In genomic region chr17:4420692-4421131, GRCh38 we compare ENCODE assay signal across 8 cellular contexts. TPM values are rescaled to one million over a fixed set of nuclear protein-coding genes. Genes with fewer than 3 reads are reported as not detected.
DNase-seq lines count a peak whose midpoint lies in the region; ATAC-seq, FAIRE-seq and TF ChIP-seq lines count a peak whose summit lies in the region.

No MANE protein-coding gene starts in this region.

- H3K27ac Mint-ChIP-seq in CD4-positive, CD25-positive, alpha-beta regulatory T cell = peak overlapping the region in 1 of 3 donors; percentile 74
- H3K27ac Mint-ChIP-seq in activated CD8-positive, alpha-beta T cell treated with anti-CD3 and anti-CD28 coated beads for 36 hours = no peak overlapping the region

- H3K36me3 ChIP-seq in CD4-positive, CD25-positive, alpha-beta regulatory T cell (ENCODE audit: control insufficient read depth, insufficient read depth, low read length) = no peaks in the 10 kb centered on the region
- H3K36me3 ChIP-seq in H1 (ENCODE audit: control insufficient read depth in 2 of 4, insufficient read depth in 4 of 4, low read length in 3 of 4) (no peaks in the 10 kb centered on the region), mesenchymal stem cell (ENCODE audit: control insufficient read depth in 1 of 2, insufficient read depth in 2 of 2, low read depth in 1 of 2, low read length in 2 of 2) (no peaks in the 10 kb centered on the region)

- H3K4me2 ChIP-seq in H1 (ENCODE audit: insufficient read depth in 1 of 2, low read depth in 2 of 2, low read length in 2 of 2) (no peak overlapping the region), mesenchymal stem cell (ENCODE audit: low read length, poor library complexity, severe bottlenecking) (no peak overlapping the region)

- H3K27me3 ChIP-seq in CD4-positive, CD25-positive, alpha-beta regulatory T cell (ENCODE audit: control insufficient read depth, insufficient read depth, low read length) = no peaks in the 10 kb centered on the region
- H3K27me3 ChIP-seq in H1 (replicated peaks in 1 of 4; ENCODE audit: control insufficient read depth in 3 of 4, extremely low read depth in 1 of 4, insufficient read depth in 3 of 4, low read length in 3 of 4) (no peaks in the 10 kb centered on the region; a peak in 1 of 7 replicates), mesenchymal stem cell (ENCODE audit: control insufficient read depth in 1 of 2, insufficient read depth in 1 of 2, low read length in 2 of 2) (peaks cover 0 to 7% of the 10 kb centered on the region in 2 experiments)

- no peak overlapping the region for H4K5ac ChIP-seq in H1 (ENCODE audit: insufficient read length, low read depth, low read length)

- H4K20me1 ChIP-seq in H1 (replicated peaks in 1 of 2; ENCODE audit: control insufficient read depth in 1 of 2, insufficient read depth in 2 of 2, low read length in 2 of 2) = no peaks in the 10 kb centered on the region

- no peak overlapping the region for H2BK20ac ChIP-seq in H1 (ENCODE audit: low read length)

- no peak overlapping the region for H4K8ac ChIP-seq in H1 (ENCODE audit: extremely low read depth, insufficient read depth, low read length)
- no peak overlapping the region for H4K8ac ChIP-seq in mesenchymal stem cell (ENCODE audit: low read length)

- intact Hi-C loops in activated CD8-positive, alpha-beta T cell treated with anti-CD3 and anti-CD28 coated beads for 36 hours (cut with micrococcal nuclease) = loop anchor here (10.0 kb wide), 1 partner anchor 114 kb away; no protein-coding TSS in a partner anchor

- H3K4me3 Mint-ChIP-seq in CD4-positive, CD25-positive, alpha-beta regulatory T cell = no peak overlapping the region
- no peak overlapping the region for H3K4me3 Mint-ChIP-seq in activated CD8-positive, alpha-beta T cell treated with anti-CD3 and anti-CD28 coated beads for 36 hours

- H3K9ac ChIP-seq in H1 (replicated peaks in 1 of 4; ENCODE audit: extremely low read depth in 1 of 4, low read depth in 3 of 4, low read length in 3 of 4) (no peak overlapping the region), mesenchymal stem cell (ENCODE audit: low read length) (peak overlapping the region; percentile 58)

- CTCF ChIA-PET in HEK293T (lab: Yijun Ruan, JAX) (interaction anchor here (0.6 to 1.7 kb wide), 12 partner anchors 9 to 488 kb away, joined by 3 to 8 read pairs (median 4); no protein-coding TSS in a partner anchor), H1 (lab: Charles Lee; ENCODE audit: partially characterized antibody) (interaction anchor here (0.6 to 3.3 kb wide), 63 partner anchors 9 to 1789 kb away, joined by 3 to 23 read pairs (median 4); partner anchors contain the start of genes GGT6, SPNS2 and ZZEF1)
- CTCF ChIA-PET in activated CD8-positive, alpha-beta T cell treated with anti-CD3 and anti-CD28 coated beads for 36 hours (lab: Charles Lee) = interaction anchor here (0.7 to 11.3 kb wide), 46 partner anchors 8 to 519 kb away, joined by 3 to 122 read pairs (median 4); partner anchors contain the start of genes SLC25A11 and SPNS3

- H3K27ac ChIP-seq in CD4-positive, CD25-positive, alpha-beta regulatory T cell (ENCODE audit: insufficient read depth, low read length, poor library complexity, severe bottlenecking) = no peak overlapping the region
- H3K27ac ChIP-seq in H1 (ENCODE audit: low read depth, low read length) (no peak overlapping the region), mesenchymal stem cell (ENCODE audit: low read length, poor library complexity, severe bottlenecking) (no peak overlapping the region)

- no peaks in the 10 kb centered on the region for H3K23me2 ChIP-seq in H1 (ENCODE audit: low read depth, low read length)

- H3K4me1 Mint-ChIP-seq in CD4-positive, CD25-positive, alpha-beta regulatory T cell = peaks cover 0 to 5% (median 2%) of the 10 kb centered on the region in 4 donors
- no peaks in the 10 kb centered on the region for H3K4me1 Mint-ChIP-seq in activated CD8-positive, alpha-beta T cell treated with anti-CD3 and anti-CD28 coated beads for 36 hours (ENCODE audit: low read depth)

- FAIRE-seq in H1 (lab: Jason Lieb, UNC) = peak; percentile 100

- H2BK5ac ChIP-seq in H1 (ENCODE audit: low read depth, low read length) (no peak overlapping the region), mesenchymal stem cell (ENCODE audit: low read depth, low read length, poor library complexity, severe bottlenecking) (no peak overlapping the region)

- TF ChIP-seq RAD21 in H1 (IDR thresholded peaks at IDR 0.05 in 1 of 2, conservative IDR thresholded peaks at IDR 0.05 in 1 of 2; ENCODE audit: low read depth in 2 of 2, low read length in 2 of 2) = peak; percentile 88 to 93

- H2BK12ac ChIP-seq in H1 (ENCODE audit: low read depth, low read length) (no peak overlapping the region), mesenchymal stem cell (ENCODE audit: low read length in 2 of 2) (no peak overlapping the region)

- H3K23ac ChIP-seq in H1 (ENCODE audit: insufficient read length) = no peak overlapping the region
- no peak overlapping the region for H3K23ac ChIP-seq in mesenchymal stem cell (ENCODE audit: low read length in 2 of 2)

- H3K4me1 ChIP-seq in CD4-positive, CD25-positive, alpha-beta regulatory T cell (ENCODE audit: control insufficient read depth, insufficient read depth, low read length, poor library complexity, severe bottlenecking) = no peaks in the 10 kb centered on the region
- H3K4me1 ChIP-seq in H1 (replicated peaks in 1 of 4; ENCODE audit: control insufficient read depth in 3 of 4, insufficient read depth in 4 of 4, low read length in 3 of 4) = no peaks in the 10 kb centered on the region
- H3K4me1 ChIP-seq in mesenchymal stem cell (ENCODE audit: control insufficient read depth, insufficient read depth, low read depth, low read length) = peaks cover 3% of the 10 kb centered on the region

- no peak overlapping the region for H2AK5ac ChIP-seq in H1 (ENCODE audit: low read depth, low read length)
- no peak overlapping the region for H2AK5ac ChIP-seq in mesenchymal stem cell (ENCODE audit: low read length, severe bottlenecking)

- peak; percentile 85 to 89 for ATAC-seq in CD4-positive, CD25-positive, alpha-beta regulatory T cell (ENCODE audit: low read depth in 2 of 2)
- ATAC-seq in activated CD8-positive, alpha-beta T cell treated with anti-CD3 and anti-CD28 coated beads for 36 hours = peak; percentile 99
- ATAC-seq in HG02840 (IDR thresholded peaks at IDR 0.05; ENCODE audit: low FRiP score, unreplicated experiment) = no peak

- DNase-seq in CD4-positive, CD25-positive, alpha-beta regulatory T cell = peak; percentile 32 to 83 (median 70)
- DNase-seq in HEK293T (ENCODE audit: extremely low spot score) (peak; percentile 84), NCI-H82 (lab: John Stamatoyannopoulos, UW) (peak; percentile 92), H1 (ENCODE audit: low read depth in 1 of 2, low spot score in 2 of 2) (peak in 1 of 2 experiments; percentile 74), mesenchymal stem cell (peak; percentile 73)
- peak; percentile 74 for DNase-seq in activated CD8-positive, alpha-beta T cell treated with anti-CD3 and anti-CD28 coated beads for 36 hours
- DNase-seq in stimulated activated CD8-positive, alpha-beta memory T cell treated with anti-CD3 and anti-CD28 coated beads, Interleukin-7, amount 100 ng/mL, for 4 hours (ENCODE audit: low read depth in 2 of 2) = peak; percentile 28 to 41

- no peak overlapping the region for H2BK120ac ChIP-seq in H1 (replicated peaks; ENCODE audit: low read depth, low read length)
- no peak overlapping the region for H2BK120ac ChIP-seq in mesenchymal stem cell (ENCODE audit: low read depth, low read length)

- no peak overlapping the region for H3K18ac ChIP-seq in H1 (ENCODE audit: extremely low read depth, low read length)
- H3K18ac ChIP-seq in mesenchymal stem cell (ENCODE audit: low read depth in 1 of 2, low read length in 2 of 2) = no peak overlapping the region

- no peaks in the 10 kb centered on the region for H3K79me2 ChIP-seq in H1 (ENCODE audit: control insufficient read depth in 1 of 2, insufficient read depth in 2 of 2, low read length in 2 of 2)

- no peak for TF ChIP-seq POLR2A in H1 (IDR thresholded peaks at IDR 0.05; ENCODE audit: control extremely low read depth in 1 of 2, low read depth in 2 of 2, low read length in 2 of 2)

- no peak for TF ChIP-seq EP300 in H1 (IDR thresholded peaks at IDR 0.05; ENCODE audit: borderline replicate concordance in 1 of 2, low read depth in 2 of 2, low read length in 2 of 2)

- H3K79me1 ChIP-seq in H1 (ENCODE audit: low read depth, low read length) = no peaks in the 10 kb centered on the region
- H3K79me1 ChIP-seq in mesenchymal stem cell (replicated peaks; ENCODE audit: low read length, poor library complexity, severe bottlenecking) = no peaks in the 10 kb centered on the region

- H3K56ac ChIP-seq in H1 (replicated peaks; ENCODE audit: insufficient read length, low read depth, low read length) = no peak overlapping the region

- H3K9me3 ChIP-seq in CD4-positive, CD25-positive, alpha-beta regulatory T cell (ENCODE audit: control insufficient read depth in 2 of 2, low read length in 2 of 2) = no peaks in the 10 kb centered on the region
- H3K9me3 ChIP-seq in H1 (ENCODE audit: insufficient read depth in 2 of 2, low read depth in 1 of 2, low read length in 1 of 2) (no peaks in the 10 kb centered on the region), mesenchymal stem cell (ENCODE audit: control insufficient read depth, low read length) (no peaks in the 10 kb centered on the region)

- peak; percentile 69 for TF ChIP-seq CTCF in activated CD8-positive, alpha-beta T cell treated with anti-CD3 and anti-CD28 coated beads for 36 hours (IDR thresholded peaks at IDR 0.05)
- peak; percentile 83 to 95 (median 86) for TF ChIP-seq CTCF in H1 (IDR thresholded peaks at IDR 0.05; ENCODE audit: control extremely low read depth in 1 of 3, insufficient read depth in 1 of 3, low read depth in 1 of 3, low read length in 3 of 3)

- no peaks in the 10 kb centered on the region for H3K36me3 Mint-ChIP-seq in CD4-positive, CD25-positive, alpha-beta regulatory T cell
- H3K36me3 Mint-ChIP-seq in activated CD8-positive, alpha-beta T cell treated with anti-CD3 and anti-CD28 coated beads for 36 hours (ENCODE audit: low read depth) = no peaks in the 10 kb centered on the region

- peaks cover 5% of the 10 kb centered on the region for H3K27me3 Mint-ChIP-seq in CD4-positive, CD25-positive, alpha-beta regulatory T cell
- H3K27me3 Mint-ChIP-seq in activated CD8-positive, alpha-beta T cell treated with anti-CD3 and anti-CD28 coated beads for 36 hours = no peaks in the 10 kb centered on the region

- H3K4ac ChIP-seq in H1 (replicated peaks; ENCODE audit: insufficient read length, low read depth, low read length) (no peak overlapping the region), mesenchymal stem cell (ENCODE audit: low read depth in 1 of 2, low read length in 2 of 2) (no peak overlapping the region)

- 22% methylated on average over 6 of the region's 7 CpGs; no CpG with 5 or more reads in 1 of the 2 experiments for WGBS in H1 (ENCODE audit: extremely low coverage in 1 of 2, insufficient coverage in 1 of 2, insufficient read length in 1 of 2, insufficient replicate concordance in 2 of 2, low coverage in 1 of 2, low lambda C conversion rate in 2 of 2, missing lambda C conversion rate in 1 of 2), 2 experiments
- WGBS in mesenchymal stem cell = 11% methylated on average over 7 of the region's 7 CpGs

- H4K91ac ChIP-seq in H1 (replicated peaks; ENCODE audit: insufficient read length, low read length) = no peak overlapping the region
- no peak overlapping the region for H4K91ac ChIP-seq in mesenchymal stem cell (ENCODE audit: low read length)

- H3K14ac ChIP-seq in H1 (ENCODE audit: insufficient read length) (no peak overlapping the region), mesenchymal stem cell (ENCODE audit: low read length in 2 of 2) (no peak overlapping the region)

- H3K9me3 Mint-ChIP-seq in CD4-positive, CD25-positive, alpha-beta regulatory T cell = no peaks in the 10 kb centered on the region
- no peaks in the 10 kb centered on the region for H3K9me3 Mint-ChIP-seq in activated CD8-positive, alpha-beta T cell treated with anti-CD3 and anti-CD28 coated beads for 36 hours

- POLR2A ChIA-PET in HEK293T (lab: Yijun Ruan, JAX) = no interaction called here
- POLR2A ChIA-PET in activated CD8-positive, alpha-beta T cell treated with anti-CD3 and anti-CD28 coated beads for 36 hours (lab: Charles Lee) = interaction anchor here (1.0 to 1.1 kb wide), 2 partner anchors 27 to 79 kb away, joined by 3 read pairs; partner anchors contain the start of gene SPNS2
- POLR2A ChIA-PET in H1 (lab: Charles Lee; ENCODE audit: partially characterized antibody) = interaction anchor here (1.0 to 2.0 kb wide), 3 partner anchors 11 to 117 kb away, joined by 3 to 7 read pairs (median 3); partner anchors contain the start of gene SPNS3

- H2BK15ac ChIP-seq in H1 (ENCODE audit: low read length) (no peak overlapping the region), mesenchymal stem cell (ENCODE audit: low read depth, poor library complexity, severe bottlenecking) (no peak overlapping the region)

- H3K4me3 ChIP-seq in CD4-positive, CD25-positive, alpha-beta regulatory T cell (ENCODE audit: low read depth, low read length) = no peak overlapping the region
- H3K4me3 ChIP-seq in H1 (ENCODE audit: extremely low read depth in 1 of 4, insufficient read depth in 2 of 4, low read depth in 3 of 4, low read length in 4 of 4) (no peak overlapping the region), mesenchymal stem cell (ENCODE audit: insufficient read depth in 1 of 2, low read depth in 1 of 2, low read length in 2 of 2) (no peak overlapping the region)

- H2AFZ ChIP-seq in H1 (ENCODE audit: low read length) (peak overlapping the region; percentile 86; the same call in 1 of the 2 replicates), mesenchymal stem cell (ENCODE audit: low read depth, low read length) (peak overlapping the region; percentile 84)

RNA-seq across cellular contexts. Expression of gene SPNS3, which starts 13.0 kb away (rescaled TPM):
- 2.5 TPM for total RNA-seq in CD4-positive, CD25-positive, alpha-beta regulatory T cell
- 1 to 10 TPM; 4.5 to 8.8 (median 7.7) TPM for polyA plus RNA-seq in CD4-positive, CD25-positive, alpha-beta regulatory T cell
- 10 to 100 TPM; 24.7 to 25.7 TPM for total RNA-seq in activated CD8-positive, alpha-beta T cell treated with anti-CD3 and anti-CD28 coated beads for 36 hours
- not detected in 2 replicates for total RNA-seq in H1 (2021; fragmentation: NEBNext Ultra II Directional; extraction: Animal tissue kit (Norgen Biotek cat#: 25700))
- 0.08 TPM in 1 of 2 replicates, not detected in the other for polyA plus RNA-seq in H1 (2011; rRNA removed)
- 0.04 TPM for polyA plus RNA-seq in H1 (2011; cell fraction: cytosol; rRNA removed)
- polyA plus RNA-seq in H1 (2011; cell fraction: nucleus; rRNA removed) = not detected
- polyA plus RNA-seq in H1 (2012, experiment 1 of 2) = not detected in 4 replicates
- polyA plus RNA-seq in H1 (2012, experiment 2 of 2) = not detected
- polyA plus RNA-seq in H1 (2013, experiment 1 of 2) = 0.06 TPM
- 0.02 TPM for polyA plus RNA-seq in H1 (2013, experiment 2 of 2)
- polyA minus RNA-seq in H1 (2011; rRNA and poly(A)+ RNA removed) = not detected in 2 replicates
- polyA minus RNA-seq in H1 (2011; cell fraction: cytosol; rRNA and poly(A)+ RNA removed) = not detected
- not detected for polyA minus RNA-seq in H1 (2011; cell fraction: nucleus; rRNA and poly(A)+ RNA removed)
- not detected for polyA plus RNA-seq in mesenchymal stem cell (2013, experiment 1 of 2)
- polyA plus RNA-seq in mesenchymal stem cell (2013, experiment 2 of 2) = not detected

RNA-seq across cellular contexts. Expression of gene UBE2G1, which starts 54.2 kb away (rescaled TPM):
- total RNA-seq in CD4-positive, CD25-positive, alpha-beta regulatory T cell = 67.9 TPM
- polyA plus RNA-seq in CD4-positive, CD25-positive, alpha-beta regulatory T cell = 10 to 100 TPM; 55.0 to 66.7 (median 58.7) TPM
- 10 to 100 TPM; 40.2 to 44.0 TPM for total RNA-seq in activated CD8-positive, alpha-beta T cell treated with anti-CD3 and anti-CD28 coated beads for 36 hours
- total RNA-seq in H1 (2021; fragmentation: NEBNext Ultra II Directional; extraction: Animal tissue kit (Norgen Biotek cat#: 25700)) = 168 and 170 TPM in 2 replicates
- 57.8 and 73.9 TPM in 2 replicates for polyA plus RNA-seq in H1 (2011; rRNA removed)
- polyA plus RNA-seq in H1 (2011; cell fraction: cytosol; rRNA removed) = 76.4 TPM
- 44.5 TPM for polyA plus RNA-seq in H1 (2011; cell fraction: nucleus; rRNA removed)
- polyA plus RNA-seq in H1 (2012, experiment 1 of 2) = 74.2 to 100 TPM (median 93.0 TPM) in 4 replicates
- polyA plus RNA-seq in H1 (2012, experiment 2 of 2) = 39.9 TPM
- 88.5 TPM for polyA plus RNA-seq in H1 (2013, experiment 1 of 2)
- polyA plus RNA-seq in H1 (2013, experiment 2 of 2) = 88.7 TPM
- 55.5 and 68.1 TPM in 2 replicates for polyA minus RNA-seq in H1 (2011; rRNA and poly(A)+ RNA removed)
- 94.1 TPM for polyA minus RNA-seq in H1 (2011; cell fraction: cytosol; rRNA and poly(A)+ RNA removed)
- 74.8 TPM for polyA minus RNA-seq in H1 (2011; cell fraction: nucleus; rRNA and poly(A)+ RNA removed)
- 63.6 TPM for polyA plus RNA-seq in mesenchymal stem cell (2013, experiment 1 of 2)
- polyA plus RNA-seq in mesenchymal stem cell (2013, experiment 2 of 2) = 69.4 TPM
